Comparison of ENCODE assay signal across 9 cellular contexts in genomic region chr17:76514355-76514754, GRCh38. TPM values are rescaled to one million over a fixed set of nuclear protein-coding genes. Genes with fewer than 3 reads are reported as not detected.
DNase-seq lines count a peak whose midpoint lies in the region; ATAC-seq, FAIRE-seq and TF ChIP-seq lines count a peak whose summit lies in the region.
"Not testable (repeated sequence)": the region's sequence is repeated elsewhere in the genome, so short reads cannot be mapped to it uniquely, and the experiment has no call there.
"Had no signal": no experiment of that assay in that cellular context is flagged by ENCODE, and none has a peak within 500 bp of the region (broad histone marks: within the 10 kb centered on the region; RNA-seq: fewer than 3 reads in every experiment).

No MANE protein-coding gene starts in this region.

- intact Hi-C loops in Caco-2 (cut with micrococcal nuclease; ENCODE audit: unreplicated experiment); HepG2 (cut with micrococcal nuclease; ENCODE audit: unreplicated experiment); stomach (cut with DNase I; ENCODE audit: low total_unique reads): not testable (repeated sequence)
- intact Hi-C loops in activated B cell treated with CpG ODN at 0.5 μM for 24 hours (cut with micrococcal nuclease), result loop anchor here (10.0 kb wide), 1 partner anchor 410 kb away; the partner anchor contains the start of gene EXOC7

- DNase-seq in Caco-2; activated B cell treated with CpG ODN at 0.5 μM for 24 hours; activated T-cell treated with anti-CD3 and anti-CD28 coated beads, Interleukin-2, amount 50 U/mL, for 72 hours; activated naive CD8-positive, alpha-beta T cell treated with anti-CD3 and anti-CD28 coated beads, Interleukin-2, amount 10 ng/mL, durations not matched to agents 7 days and 5 days; HepG2 (ENCODE audit: low spot score); stomach: not testable (repeated sequence)
- peak; percentile 14 for DNase-seq in osteoblast (ENCODE audit: insufficient read length, low spot score, missing footprints)

- peaks cover 10% of the 10 kb centered on the region for H3K4me1 ChIP-seq in ACC112 (ENCODE audit: control insufficient read depth, insufficient read depth, low read length, unreplicated experiment)
- not testable (repeated sequence) for H3K4me1 ChIP-seq in Caco-2
- peaks cover 68% of the 10 kb centered on the region for H3K4me1 ChIP-seq in HepG2 (ENCODE audit: insufficient read depth, low read length)
- peaks cover 13% of the 10 kb centered on the region for H3K4me1 ChIP-seq in osteoblast (ENCODE audit: insufficient read depth, low read length)
- peaks cover 0 to 28% (median 9%) of the 10 kb centered on the region in 4 donors for H3K4me1 ChIP-seq in stomach

- H3K36me3 ChIP-seq in ACC112 (ENCODE audit: insufficient read depth, low read length); Caco-2 (ENCODE audit: control insufficient read depth, insufficient read depth, low read length); HepG2 (replicated peaks in 1 of 2; ENCODE audit: control insufficient read depth in 1 of 2, insufficient read depth in 2 of 2, low read length in 2 of 2); osteoblast (ENCODE audit: insufficient read depth, low read length); stomach: not testable (repeated sequence)

- not testable (repeated sequence) for H3K4me3 Mint-ChIP-seq in Caco-2 (ENCODE audit: unreplicated experiment); activated B cell treated with CpG ODN at 0.5 μM for 24 hours
- peak overlapping the region in 1 of 2 donors; percentile 53 for H3K4me3 Mint-ChIP-seq in activated T-cell treated with anti-CD3 and anti-CD28 coated beads, Interleukin-2, amount 50 U/mL, for 72 hours
- H3K4me3 Mint-ChIP-seq in activated naive CD8-positive, alpha-beta T cell treated with anti-CD3 and anti-CD28 coated beads, Interleukin-2, amount 10 ng/mL, durations not matched to agents 7 days and 5 days, result peak overlapping the region; percentile 15

- H4K20me1 ChIP-seq in HepG2 (ENCODE audit: insufficient read depth, low read length); osteoblast (ENCODE audit: insufficient read depth, low read length): not testable (repeated sequence)

- H3K4me3 ChIP-seq in ACC112 (ENCODE audit: low read depth, low read length); Caco-2 (ENCODE audit: low read depth, low read length); HepG2 (replicated peaks in 1 of 3; ENCODE audit: insufficient read depth in 1 of 3, low read depth in 2 of 3, low read length in 3 of 3); osteoblast (ENCODE audit: insufficient read depth, low read length); stomach: not testable (repeated sequence)

- TF ChIP-seq CTCF in Caco-2 (IDR thresholded peaks at IDR 0.05; ENCODE audit: insufficient read depth in 1 of 2, low read depth in 1 of 2, low read length in 1 of 2, severe bottlenecking in 1 of 2, unreplicated experiment in 1 of 2); activated B cell treated with CpG ODN at 0.5 μM for 24 hours (IDR thresholded peaks at IDR 0.05); HepG2 (CRISPR knock-in tag; IDR thresholded peaks at IDR 0.05); osteoblast (IDR thresholded peaks at IDR 0.05; ENCODE audit: extremely low read depth, low read depth, low read length); stomach (IDR thresholded peaks at IDR 0.05): not testable (repeated sequence)

- not testable (repeated sequence) for H3K4me1 Mint-ChIP-seq in Caco-2 (ENCODE audit: low read depth, unreplicated experiment)
- peaks cover 23% of the 10 kb centered on the region for H3K4me1 Mint-ChIP-seq in activated B cell treated with CpG ODN at 0.5 μM for 24 hours
- H3K4me1 Mint-ChIP-seq in activated T-cell treated with anti-CD3 and anti-CD28 coated beads, Interleukin-2, amount 50 U/mL, for 72 hours (ENCODE audit: low read depth), result peaks cover 54% of the 10 kb centered on the region
- peaks cover 38% of the 10 kb centered on the region for H3K4me1 Mint-ChIP-seq in activated naive CD8-positive, alpha-beta T cell treated with anti-CD3 and anti-CD28 coated beads, Interleukin-2, amount 10 ng/mL, durations not matched to agents 7 days and 5 days

- TF ChIP-seq POLR2A in HepG2 (IDR thresholded peaks at IDR 0.05; ENCODE audit: insufficient read depth in 1 of 2, low read depth in 2 of 2, low read length in 2 of 2); stomach (IDR thresholded peaks at IDR 0.05): not testable (repeated sequence)

- H3K27ac Mint-ChIP-seq in Caco-2 (ENCODE audit: unreplicated experiment), result peak overlapping the region; percentile 45
- peak overlapping the region; percentile 61 for H3K27ac Mint-ChIP-seq in activated B cell treated with CpG ODN at 0.5 μM for 24 hours
- peak overlapping the region; percentile 95 for H3K27ac Mint-ChIP-seq in activated T-cell treated with anti-CD3 and anti-CD28 coated beads, Interleukin-2, amount 50 U/mL, for 72 hours
- H3K27ac Mint-ChIP-seq in activated naive CD8-positive, alpha-beta T cell treated with anti-CD3 and anti-CD28 coated beads, Interleukin-2, amount 10 ng/mL, durations not matched to agents 7 days and 5 days, result peak overlapping the region; percentile 97

- H2AFZ ChIP-seq in ACC112 (ENCODE audit: low read length, unreplicated experiment); HepG2 (ENCODE audit: low read length); osteoblast (ENCODE audit: low read length): not testable (repeated sequence)

- not testable (repeated sequence) for H3K27me3 ChIP-seq in ACC112 (ENCODE audit: insufficient read depth, low read length); Caco-2 (replicated peaks; ENCODE audit: control insufficient read depth, insufficient read depth, low read length); osteoblast (ENCODE audit: insufficient read depth, low read length); stomach
- H3K27me3 ChIP-seq in HepG2 (ENCODE audit: control insufficient read depth in 1 of 2, insufficient read depth in 2 of 2, low read length in 2 of 2), result peaks cover 8 to 50% of the 10 kb centered on the region in 2 experiments

- FAIRE-seq in HepG2 (lab: Jason Lieb, UNC), result not testable (repeated sequence)

- WGBS in HepG2 (ENCODE audit: low lambda C conversion rate), result 53% methylated on average over 6 of the region's 6 CpGs
- 94 to 99% (median 96%) methylated on average over 6 of the region's 6 CpGs for WGBS in stomach, 5 donors

- not testable (repeated sequence) for H3K9ac ChIP-seq in HepG2 (ENCODE audit: insufficient read depth, low read depth, low read length)

- H3K4me2 ChIP-seq in HepG2 (ENCODE audit: low read depth, low read length); osteoblast (ENCODE audit: insufficient read depth, low read length): not testable (repeated sequence)

- H3K27ac ChIP-seq in ACC112 (ENCODE audit: low read depth, low read length) (peak overlapping the region; percentile 94), osteoblast (ENCODE audit: low read depth, low read length) (peak overlapping the region; percentile 88), stomach (peak overlapping the region in 4 of 5 donors; percentile 70 to 85 (median 81))
- not testable (repeated sequence) for H3K27ac ChIP-seq in HepG2 (ENCODE audit: extremely low read length, insufficient read depth, low read length)

- POLR2A ChIA-PET in Caco-2 (lab: Charles Lee), result not testable (repeated sequence)
- POLR2A ChIA-PET in activated B cell treated with CpG ODN at 0.5 μM for 24 hours (lab: Charles Lee) (interaction anchor here (0.6 to 1.6 kb wide), 7 partner anchors 14 to 61 kb away, joined by 3 to 12 read pairs (median 4); no protein-coding TSS in a partner anchor), HepG2 (lab: Yijun Ruan, JAX) (interaction anchor here (0.6 to 0.8 kb wide), 2 partner anchors 10 to 12 kb away, joined by 3 read pairs; no protein-coding TSS in a partner anchor)
- POLR2A ChIA-PET in activated naive CD8-positive, alpha-beta T cell treated with anti-CD3 and anti-CD28 coated beads, Interleukin-2, amount 10 ng/mL, durations not matched to agents 7 days and 5 days (lab: Charles Lee), result interaction anchor here (0.7 to 4.3 kb wide), 5 partner anchors 12 to 631 kb away, joined by 3 to 23 read pairs (median 6); partner anchors contain the start of gene RHBDF2

- not testable (repeated sequence) for H3K9me3 ChIP-seq in Caco-2; HepG2 (ENCODE audit: low read length); osteoblast (ENCODE audit: low read depth, low read length); stomach

- not testable (repeated sequence) for ATAC-seq in activated B cell treated with CpG ODN at 0.5 μM for 24 hours (ENCODE audit: low read depth); activated T-cell treated with anti-CD3 and anti-CD28 coated beads, Interleukin-2, amount 50 U/mL, for 72 hours (replicated peaks in 1 of 2); activated naive CD8-positive, alpha-beta T cell treated with anti-CD3 and anti-CD28 coated beads, Interleukin-2, amount 10 ng/mL, durations not matched to agents 7 days and 5 days (ENCODE audit: low read depth); HepG2

- in situ Hi-C loops in HepG2 (cut with HindIII; ENCODE audit: extremely low pct_ligation_motif_present, low pct_unique_long_range_greater_than_20kb), result not testable (repeated sequence)

- H3K27me3 Mint-ChIP-seq in Caco-2 (ENCODE audit: insufficient read depth, unreplicated experiment); activated B cell treated with CpG ODN at 0.5 μM for 24 hours; activated T-cell treated with anti-CD3 and anti-CD28 coated beads, Interleukin-2, amount 50 U/mL, for 72 hours (ENCODE audit: low read depth); activated naive CD8-positive, alpha-beta T cell treated with anti-CD3 and anti-CD28 coated beads, Interleukin-2, amount 10 ng/mL, durations not matched to agents 7 days and 5 days: not testable (repeated sequence)

- TF ChIP-seq EP300 in HepG2 (IDR thresholded peaks at IDR 0.05; ENCODE audit: low read depth in 2 of 2, low read length in 2 of 2); HepG2 (CRISPR knock-in tag; IDR thresholded peaks at IDR 0.05; ENCODE audit: borderline replicate concordance); stomach (IDR thresholded peaks at IDR 0.05): not testable (repeated sequence)

- CTCF ChIA-PET in Caco-2 (lab: Charles Lee); HepG2 (lab: Yijun Ruan, JAX; ENCODE audit: low intra/inter-chr PET ratio, low total read pairs): not testable (repeated sequence)
- CTCF ChIA-PET in activated B cell treated with CpG ODN at 0.5 μM for 24 hours (lab: Charles Lee), result interaction anchor here (1.3 kb wide), 1 partner anchor 48 kb away, joined by 4 read pairs; no protein-coding TSS in a partner anchor

- H3K36me3 Mint-ChIP-seq in Caco-2 (ENCODE audit: insufficient read depth, unreplicated experiment); activated B cell treated with CpG ODN at 0.5 μM for 24 hours (ENCODE audit: low read depth); activated T-cell treated with anti-CD3 and anti-CD28 coated beads, Interleukin-2, amount 50 U/mL, for 72 hours (ENCODE audit: insufficient read depth in 2 of 2); activated naive CD8-positive, alpha-beta T cell treated with anti-CD3 and anti-CD28 coated beads, Interleukin-2, amount 10 ng/mL, durations not matched to agents 7 days and 5 days: not testable (repeated sequence)

- TF ChIP-seq RAD21 in HepG2 (CRISPR knock-in tag; IDR thresholded peaks at IDR 0.05), result not testable (repeated sequence)

- BruUV-seq in Caco-2 (replicated peaks; lab: Mats Ljungman, UMichigan); HepG2 (replicated peaks; lab: Mats Ljungman, UMichigan): not testable (repeated sequence)

- not testable (repeated sequence) for H3K79me2 ChIP-seq in ACC112 (ENCODE audit: control insufficient read depth, insufficient read depth, low read length, unreplicated experiment); HepG2 (ENCODE audit: insufficient read depth, low read length); osteoblast (ENCODE audit: insufficient read depth, low read length)

- not testable (repeated sequence) for H3K9me3 Mint-ChIP-seq in Caco-2 (ENCODE audit: unreplicated experiment); activated B cell treated with CpG ODN at 0.5 μM for 24 hours; activated T-cell treated with anti-CD3 and anti-CD28 coated beads, Interleukin-2, amount 50 U/mL, for 72 hours; activated naive CD8-positive, alpha-beta T cell treated with anti-CD3 and anti-CD28 coated beads, Interleukin-2, amount 10 ng/mL, durations not matched to agents 7 days and 5 days

RNA-seq across cellular contexts. Expression of gene RHBDF2, which starts 13.1 kb away (rescaled TPM):
- total RNA-seq in Caco-2 (2022), result 33.8 and 37.2 TPM in 2 replicates
- 150 and 189 TPM in 2 replicates for total RNA-seq in activated B cell treated with CpG ODN at 0.5 μM for 24 hours
- total RNA-seq in activated T-cell treated with anti-CD3 and anti-CD28 coated beads, Interleukin-2, amount 50 U/mL, for 72 hours, result 10 to 100 TPM; 38.7 to 39.0 TPM
- total RNA-seq in activated naive CD8-positive, alpha-beta T cell treated with anti-CD3 and anti-CD28 coated beads, Interleukin-2, amount 10 ng/mL, durations not matched to agents 7 days and 5 days, result 10 to 100 TPM; 65.1 to 67.2 TPM
- 4.2 and 7.8 TPM in 2 replicates for total RNA-seq in HepG2 (2016; rRNA removed; fragmentation: Illumina TruSeq; extraction: Trizol)
- 3.3 and 3.4 TPM in 2 replicates for total RNA-seq in HepG2 (2016; cell fraction: cytosol; rRNA removed; fragmentation: Illumina TruSeq; extraction: Trizol; ENCODE audit: low read depth)
- total RNA-seq in HepG2 (2016; cell fraction: insoluble cytoplasmic fraction; rRNA removed; fragmentation: Illumina TruSeq; extraction: Trizol), result 2.8 and 8.6 TPM in 2 replicates
- total RNA-seq in HepG2 (2016; cell fraction: membrane; rRNA removed; fragmentation: Illumina TruSeq; extraction: Trizol), result 3.2 and 3.5 TPM in 2 replicates
- 10.0 and 14.7 TPM in 2 replicates for total RNA-seq in HepG2 (2016; cell fraction: nucleus; rRNA removed; fragmentation: Illumina TruSeq; extraction: Trizol)
- 24.2 and 27.6 TPM in 2 replicates for polyA plus RNA-seq in HepG2 (2011; rRNA removed)
- 9.7 and 15.2 TPM in 2 replicates for polyA plus RNA-seq in HepG2 (2011; cell fraction: cytosol; rRNA removed)
- 96.1 and 124 TPM in 2 replicates for polyA plus RNA-seq in HepG2 (2011; cell fraction: nucleus; rRNA removed)
- polyA plus RNA-seq in HepG2 (2012), result 17.9 and 27.7 TPM in 2 replicates
- polyA plus RNA-seq in HepG2 (2016; cell fraction: cytosol; fragmentation: Illumina TruSeq; extraction: Trizol; ENCODE audit: low read depth), result 1.2 and 1.5 TPM in 2 replicates
- polyA plus RNA-seq in HepG2 (2016; cell fraction: insoluble cytoplasmic fraction; fragmentation: Illumina TruSeq; extraction: Trizol; ENCODE audit: low read depth), result 3.8 and 4.6 TPM in 2 replicates
- polyA plus RNA-seq in HepG2 (2016; cell fraction: membrane; fragmentation: Illumina TruSeq; extraction: Trizol; ENCODE audit: low read depth), result 2.0 and 3.1 TPM in 2 replicates
- polyA plus RNA-seq in HepG2 (2016; cell fraction: nucleus; fragmentation: Illumina TruSeq; extraction: Trizol; ENCODE audit: insufficient read depth, low read depth), result 23.9 and 27.3 TPM in 2 replicates
- polyA minus RNA-seq in HepG2 (2011; rRNA and poly(A)+ RNA removed; ENCODE audit: low replicate concordance), result 8.1 and 40.4 TPM in 2 replicates
- polyA minus RNA-seq in HepG2 (2011; cell fraction: cytosol; rRNA and poly(A)+ RNA removed), result 12.8 and 13.5 TPM in 2 replicates
- 26.5 and 30.6 TPM in 2 replicates for polyA minus RNA-seq in HepG2 (2011; cell fraction: nucleus; rRNA and poly(A)+ RNA removed)
- total RNA-seq in osteoblast, result 7.1 and 8.3 TPM in 2 replicates
- total RNA-seq in stomach, result 100 to 1,000 TPM in 2 of 5 donors, 10 to 100 TPM in 3; 16.9 to 175 (median 43.8) TPM
- polyA plus RNA-seq in stomach, result 10 to 100 TPM in 1 of 3 donors, 1 to 10 TPM in 2; 4.6 to 17.5 (median 9.2) TPM

RNA-seq across cellular contexts. Expression of gene CYGB, which starts 23.2 kb away (rescaled TPM):
- total RNA-seq in Caco-2 (2022) (0.32 and 1.0 TPM in 2 replicates), activated B cell treated with CpG ODN at 0.5 μM for 24 hours (0.44 and 0.49 TPM in 2 replicates), HepG2 (2016; rRNA removed; fragmentation: Illumina TruSeq; extraction: Trizol) (27.1 and 28.9 TPM in 2 replicates), osteoblast (39.1 and 74.0 TPM in 2 replicates), stomach (10 to 100 TPM in 3 of 5 donors, 1 to 10 TPM in 1, not detected in 1; 6.8 to 40.4 (median 28.4) TPM)
- total RNA-seq in activated T-cell treated with anti-CD3 and anti-CD28 coated beads, Interleukin-2, amount 50 U/mL, for 72 hours, result under 1 TPM in 1 of 2 donors, not detected in 1; 0.44 TPM
- total RNA-seq in activated naive CD8-positive, alpha-beta T cell treated with anti-CD3 and anti-CD28 coated beads, Interleukin-2, amount 10 ng/mL, durations not matched to agents 7 days and 5 days, result under 1 TPM in 1 of 2 experiments, not detected in 1; 0.37 TPM
- total RNA-seq in HepG2 (2016; cell fraction: cytosol; rRNA removed; fragmentation: Illumina TruSeq; extraction: Trizol; ENCODE audit: low read depth), result 5.2 and 8.2 TPM in 2 replicates
- total RNA-seq in HepG2 (2016; cell fraction: insoluble cytoplasmic fraction; rRNA removed; fragmentation: Illumina TruSeq; extraction: Trizol), result 25.6 and 28.4 TPM in 2 replicates
- 16.6 and 21.7 TPM in 2 replicates for total RNA-seq in HepG2 (2016; cell fraction: membrane; rRNA removed; fragmentation: Illumina TruSeq; extraction: Trizol)
- total RNA-seq in HepG2 (2016; cell fraction: nucleus; rRNA removed; fragmentation: Illumina TruSeq; extraction: Trizol), result 14.7 and 17.2 TPM in 2 replicates
- polyA plus RNA-seq in HepG2 (2011; rRNA removed) (18.9 and 23.3 TPM in 2 replicates), stomach (100 to 1,000 TPM in 1 of 3 donors, 10 to 100 TPM in 1, 1 to 10 TPM in 1; 9.9 to 101 (median 65.1) TPM)
- 19.3 and 25.5 TPM in 2 replicates for polyA plus RNA-seq in HepG2 (2011; cell fraction: cytosol; rRNA removed)
- polyA plus RNA-seq in HepG2 (2011; cell fraction: nucleus; rRNA removed), result 17.6 and 23.0 TPM in 2 replicates
- polyA plus RNA-seq in HepG2 (2012), result 20.2 and 20.5 TPM in 2 replicates
- 6.2 and 7.9 TPM in 2 replicates for polyA plus RNA-seq in HepG2 (2016; cell fraction: cytosol; fragmentation: Illumina TruSeq; extraction: Trizol; ENCODE audit: low read depth)
- 28.7 and 30.6 TPM in 2 replicates for polyA plus RNA-seq in HepG2 (2016; cell fraction: insoluble cytoplasmic fraction; fragmentation: Illumina TruSeq; extraction: Trizol; ENCODE audit: low read depth)
- polyA plus RNA-seq in HepG2 (2016; cell fraction: membrane; fragmentation: Illumina TruSeq; extraction: Trizol; ENCODE audit: low read depth), result 21.0 and 21.3 TPM in 2 replicates
- polyA plus RNA-seq in HepG2 (2016; cell fraction: nucleus; fragmentation: Illumina TruSeq; extraction: Trizol; ENCODE audit: insufficient read depth, low read depth), result 24.9 and 26.1 TPM in 2 replicates
- 0.26 and 16.8 TPM in 2 replicates for polyA minus RNA-seq in HepG2 (2011; rRNA and poly(A)+ RNA removed; ENCODE audit: low replicate concordance)
- 9.7 and 11.8 TPM in 2 replicates for polyA minus RNA-seq in HepG2 (2011; cell fraction: cytosol; rRNA and poly(A)+ RNA removed)
- 12.9 and 17.7 TPM in 2 replicates for polyA minus RNA-seq in HepG2 (2011; cell fraction: nucleus; rRNA and poly(A)+ RNA removed)

RNA-seq across cellular contexts. Expression of gene PRCD, which starts 25.5 kb away (rescaled TPM):
- total RNA-seq in Caco-2 (2022) (not detected in 2 replicates), activated B cell treated with CpG ODN at 0.5 μM for 24 hours (5.3 and 5.5 TPM in 2 replicates), HepG2 (2016; rRNA removed; fragmentation: Illumina TruSeq; extraction: Trizol) (0.52 TPM in 1 of 2 replicates, not detected in the other), osteoblast (4.0 and 5.3 TPM in 2 replicates), stomach (1 to 10 TPM in 1 of 5 donors, under 1 TPM in 1, not detected in 3; 0.72 to 5.7 TPM)
- total RNA-seq in activated T-cell treated with anti-CD3 and anti-CD28 coated beads, Interleukin-2, amount 50 U/mL, for 72 hours, result 1 to 10 TPM; 1.1 to 1.5 TPM
- 1 to 10 TPM in 1 of 2 experiments, under 1 TPM in 1; 0.78 to 1.1 TPM for total RNA-seq in activated naive CD8-positive, alpha-beta T cell treated with anti-CD3 and anti-CD28 coated beads, Interleukin-2, amount 10 ng/mL, durations not matched to agents 7 days and 5 days
- total RNA-seq in HepG2 (2016; cell fraction: cytosol; rRNA removed; fragmentation: Illumina TruSeq; extraction: Trizol; ENCODE audit: low read depth), result not detected in 2 replicates
- total RNA-seq in HepG2 (2016; cell fraction: insoluble cytoplasmic fraction; rRNA removed; fragmentation: Illumina TruSeq; extraction: Trizol), result 0.36 and 0.48 TPM in 2 replicates
- total RNA-seq in HepG2 (2016; cell fraction: membrane; rRNA removed; fragmentation: Illumina TruSeq; extraction: Trizol), result not detected in 2 replicates
- total RNA-seq in HepG2 (2016; cell fraction: nucleus; rRNA removed; fragmentation: Illumina TruSeq; extraction: Trizol), result not detected in 2 replicates
- polyA plus RNA-seq in HepG2 (2011; rRNA removed) (0.35 and 0.51 TPM in 2 replicates), stomach (10 to 100 TPM in 1 of 3 donors, 1 to 10 TPM in 2; 3.6 to 12.2 (median 4.2) TPM)
- polyA plus RNA-seq in HepG2 (2011; cell fraction: cytosol; rRNA removed), result not detected in 2 replicates
- 0.06 TPM in 1 of 2 replicates, not detected in the other for polyA plus RNA-seq in HepG2 (2011; cell fraction: nucleus; rRNA removed)
- 0.61 and 0.71 TPM in 2 replicates for polyA plus RNA-seq in HepG2 (2012)
- 0.25 TPM in 1 of 2 replicates, not detected in the other for polyA plus RNA-seq in HepG2 (2016; cell fraction: cytosol; fragmentation: Illumina TruSeq; extraction: Trizol; ENCODE audit: low read depth)
- not detected in 2 replicates for polyA plus RNA-seq in HepG2 (2016; cell fraction: insoluble cytoplasmic fraction; fragmentation: Illumina TruSeq; extraction: Trizol; ENCODE audit: low read depth)
- not detected in 2 replicates for polyA plus RNA-seq in HepG2 (2016; cell fraction: membrane; fragmentation: Illumina TruSeq; extraction: Trizol; ENCODE audit: low read depth)
- not detected in 2 replicates for polyA plus RNA-seq in HepG2 (2016; cell fraction: nucleus; fragmentation: Illumina TruSeq; extraction: Trizol; ENCODE audit: insufficient read depth, low read depth)
- 0.70 TPM in 1 of 2 replicates, not detected in the other for polyA minus RNA-seq in HepG2 (2011; rRNA and poly(A)+ RNA removed; ENCODE audit: low replicate concordance)
- not detected in 2 replicates for polyA minus RNA-seq in HepG2 (2011; cell fraction: cytosol; rRNA and poly(A)+ RNA removed)
- polyA minus RNA-seq in HepG2 (2011; cell fraction: nucleus; rRNA and poly(A)+ RNA removed), result not detected in 2 replicates

RNA-seq across cellular contexts. Expression of gene AANAT, which starts 47.0 kb away (rescaled TPM):
- not detected in 2 replicates for total RNA-seq in Caco-2 (2022)
- total RNA-seq in activated B cell treated with CpG ODN at 0.5 μM for 24 hours, result 0.55 TPM in 1 of 2 replicates, not detected in the other
- not detected for total RNA-seq in activated T-cell treated with anti-CD3 and anti-CD28 coated beads, Interleukin-2, amount 50 U/mL, for 72 hours
- total RNA-seq in activated naive CD8-positive, alpha-beta T cell treated with anti-CD3 and anti-CD28 coated beads, Interleukin-2, amount 10 ng/mL, durations not matched to agents 7 days and 5 days, result not detected
- total RNA-seq in HepG2 (2016; rRNA removed; fragmentation: Illumina TruSeq; extraction: Trizol), result not detected in 2 replicates
- not detected in 2 replicates for total RNA-seq in HepG2 (2016; cell fraction: cytosol; rRNA removed; fragmentation: Illumina TruSeq; extraction: Trizol; ENCODE audit: low read depth)
- not detected in 2 replicates for total RNA-seq in HepG2 (2016; cell fraction: insoluble cytoplasmic fraction; rRNA removed; fragmentation: Illumina TruSeq; extraction: Trizol)
- not detected in 2 replicates for total RNA-seq in HepG2 (2016; cell fraction: membrane; rRNA removed; fragmentation: Illumina TruSeq; extraction: Trizol)
- total RNA-seq in HepG2 (2016; cell fraction: nucleus; rRNA removed; fragmentation: Illumina TruSeq; extraction: Trizol), result not detected in 2 replicates
- 0.03 and 0.07 TPM in 2 replicates for polyA plus RNA-seq in HepG2 (2011; rRNA removed)
- polyA plus RNA-seq in HepG2 (2011; cell fraction: cytosol; rRNA removed), result not detected in 2 replicates
- polyA plus RNA-seq in HepG2 (2011; cell fraction: nucleus; rRNA removed), result 0.23 and 0.42 TPM in 2 replicates
- polyA plus RNA-seq in HepG2 (2012), result 0.31 TPM in 1 of 2 replicates, not detected in the other
- not detected in 2 replicates for polyA plus RNA-seq in HepG2 (2016; cell fraction: cytosol; fragmentation: Illumina TruSeq; extraction: Trizol; ENCODE audit: low read depth)
- not detected in 2 replicates for polyA plus RNA-seq in HepG2 (2016; cell fraction: insoluble cytoplasmic fraction; fragmentation: Illumina TruSeq; extraction: Trizol; ENCODE audit: low read depth)
- not detected in 2 replicates for polyA plus RNA-seq in HepG2 (2016; cell fraction: membrane; fragmentation: Illumina TruSeq; extraction: Trizol; ENCODE audit: low read depth)
- not detected in 2 replicates for polyA plus RNA-seq in HepG2 (2016; cell fraction: nucleus; fragmentation: Illumina TruSeq; extraction: Trizol; ENCODE audit: insufficient read depth, low read depth)
- not detected in 2 replicates for polyA minus RNA-seq in HepG2 (2011; rRNA and poly(A)+ RNA removed; ENCODE audit: low replicate concordance)
- not detected in 2 replicates for polyA minus RNA-seq in HepG2 (2011; cell fraction: cytosol; rRNA and poly(A)+ RNA removed)
- not detected in 2 replicates for polyA minus RNA-seq in HepG2 (2011; cell fraction: nucleus; rRNA and poly(A)+ RNA removed)
- not detected in 2 replicates for total RNA-seq in osteoblast
- not detected for total RNA-seq in stomach
- polyA plus RNA-seq in stomach, result under 1 TPM in 1 of 3 donors, not detected in 2; 0.44 TPM
- total RNA-seq: OCI-LY7 had no signal

Comparison
In these comparisons a context has a peak if more than half of its experiments do, and no peak if none do; other contexts are left out.
1. H3K27ac Mint-ChIP-seq: peak in every context shown above with its lines; median percentile 97 in activated naive CD8-positive, alpha-beta T cell treated with anti-CD3 and anti-CD28 coated beads, Interleukin-2, amount 10 ng/mL, durations not matched to agents 7 days and 5 days; 95 in activated T-cell treated with anti-CD3 and anti-CD28 coated beads, Interleukin-2, amount 50 U/mL, for 72 hours; 61 in activated B cell treated with CpG ODN at 0.5 μM for 24 hours; 45 in Caco-2.